In genomic region chr9:39791356-39791755, GRCh38 we compare ENCODE assay signal across 8 cellular contexts.
DNase-seq lines count a peak whose midpoint lies in the region; ATAC-seq and TF ChIP-seq lines count a peak whose summit lies in the region.
"Not testable (repeated sequence)": the region's sequence is repeated elsewhere in the genome, so short reads cannot be mapped to it uniquely, and the experiment has no call there.

No MANE protein-coding gene starts in this region.

- H3K9me3 ChIP-seq in lower lobe of right lung = not testable (repeated sequence)

- not testable (repeated sequence) for H3K27me3 ChIP-seq in BJ (ENCODE audit: control insufficient read depth, insufficient read depth, low read length); lower lobe of right lung (ENCODE audit: low read depth)

- H3K4me3 ChIP-seq in BJ (ENCODE audit: low read depth, low read length) (peak overlapping the region; percentile 41), epithelial cell of esophagus (ENCODE audit: low read length) (peak overlapping the region; percentile 35), lower lobe of right lung (peak overlapping the region; percentile 40)

- not testable (repeated sequence) for H3K4me1 ChIP-seq in lower lobe of right lung

- H3K36me3 ChIP-seq in BJ (ENCODE audit: control insufficient read depth, insufficient read depth, low read length); lower lobe of right lung: not testable (repeated sequence)

- intact Hi-C loops in lower lobe of right lung (cut with DNase I) = not testable (repeated sequence)

- CTCF ChIA-PET in BJ (lab: Yijun Ruan, JAX) = not testable (repeated sequence)

- not testable (repeated sequence) for H3K27ac ChIP-seq in lower lobe of right lung

- ATAC-seq in GM19328 (IDR thresholded peaks at IDR 0.05; ENCODE audit: unreplicated experiment) (peak; percentile 93), HG02678 (IDR thresholded peaks at IDR 0.05; ENCODE audit: unreplicated experiment) (peak; percentile 100), HG03558 (IDR thresholded peaks at IDR 0.05; ENCODE audit: extremely low read depth, unreplicated experiment) (peak; percentile 95), lower lobe of right lung (peak; percentile 100)

- not testable (repeated sequence) for DNase-seq in BJ (ENCODE audit: low read depth); epithelial cell of esophagus (ENCODE audit: low read depth)
- peak; percentile 64 for DNase-seq in activated T-cell treated with anti-CD3 and anti-CD28 coated beads, Interleukin-2, amount 50 U/mL, for 1 hour
- peak; percentile 48 for DNase-seq in lower lobe of right lung
- peak; percentile 10 to 16 for DNase-seq in stimulated activated CD4-positive, alpha-beta T cell treated with anti-CD3 and anti-CD28 coated beads, Interleukin-2, amount 100 ng/mL, for 24 hours

- not testable (repeated sequence) for TF ChIP-seq CTCF in BJ (IDR thresholded peaks at IDR 0.05; ENCODE audit: insufficient read depth, low read depth, low read length); epithelial cell of esophagus (IDR thresholded peaks at IDR 0.05; ENCODE audit: insufficient read depth, low read depth, low read length, missing control alignments); lower lobe of right lung (IDR thresholded peaks at IDR 0.05)

- POLR2A ChIA-PET in BJ (lab: Charles Lee) = not testable (repeated sequence)
